Comparison of ENCODE assay signal across 11 cellular contexts in genomic region chr17:57338257-57338919, GRCh38.
A peak's percentile ranks its signal among the peaks of the same experiment; 100 is the strongest.
DNase-seq lines count a peak whose midpoint lies in the region; ATAC-seq and TF ChIP-seq lines count a peak whose summit lies in the region.
"Had no signal": no experiment of that assay in that cellular context is flagged by ENCODE, and none has a peak within 500 bp of the region (broad histone marks: within the 10 kb centered on the region; RNA-seq: fewer than 3 reads in every experiment).

No MANE protein-coding gene starts in this region.

- peaks cover 3% of the 10 kb centered on the region for H3K4me1 ChIP-seq in mucosa of descending colon (ENCODE audit: low read depth)

- no peak overlapping the region for H3K4me3 Mint-ChIP-seq in glutamatergic neuron (ENCODE audit: unreplicated experiment)

- H3K9me3 ChIP-seq in mucosa of descending colon: no peaks in the 10 kb centered on the region

- ATAC-seq in GM18868 (IDR thresholded peaks at IDR 0.05; ENCODE audit: unreplicated experiment): peak; percentile 89
- peak; percentile 78 for ATAC-seq in HG02642 (IDR thresholded peaks at IDR 0.05; ENCODE audit: poor library complexity, unreplicated experiment)
- ATAC-seq in mucosa of descending colon: peak; percentile 7
- ATAC-seq in HG03097 (IDR thresholded peaks at IDR 0.05; ENCODE audit: low FRiP score, unreplicated experiment): no peak

- H3K36me3 ChIP-seq in mucosa of descending colon (ENCODE audit: low read depth): no peaks in the 10 kb centered on the region

- peaks cover 6% of the 10 kb centered on the region for H3K27me3 Mint-ChIP-seq in glutamatergic neuron (ENCODE audit: unreplicated experiment)

- peaks cover 15% of the 10 kb centered on the region for H3K4me1 Mint-ChIP-seq in glutamatergic neuron (ENCODE audit: low read depth, unreplicated experiment)

- peaks cover 4% of the 10 kb centered on the region for H3K9me3 Mint-ChIP-seq in glutamatergic neuron (ENCODE audit: unreplicated experiment)

- no peak for TF ChIP-seq CTCF in mucosa of descending colon (IDR thresholded peaks at IDR 0.05)
- TF ChIP-seq CTCF in glutamatergic neuron (IDR thresholded peaks at IDR 0.05; ENCODE audit: partially characterized antibody, unreplicated experiment): no peak

- DNase-seq in NCI-H2227 (lab: John Stamatoyannopoulos, UW; ENCODE audit: unreplicated experiment) (peak; percentile 63), mucosa of descending colon (no peak), NCI-H774 (lab: John Stamatoyannopoulos, UW) (no peak), NCI-H146 treated with DMSO at 0.1 percent for 48 hours (lab: John Stamatoyannopoulos, UW; ENCODE audit: unreplicated experiment) (no peak), glutamatergic neuron (no peak)
- DNase-seq: activated T-cell treated with anti-CD3 and anti-CD28 coated beads for 4 hours, NCI-H526 treated with DMSO at 0.1 percent for 48 hours, nucleus accumbens had no signal

- intact Hi-C loops in mucosa of descending colon (cut with DNase I, micrococcal nuclease): no loop called here

- no peak overlapping the region for H3K27ac Mint-ChIP-seq in glutamatergic neuron (ENCODE audit: unreplicated experiment)

- H3K36me3 Mint-ChIP-seq in glutamatergic neuron (ENCODE audit: unreplicated experiment): peaks cover 4% of the 10 kb centered on the region

- no peak overlapping the region for H3K4me3 ChIP-seq in mucosa of descending colon
